28 cellular contexts compared by ENCODE assay signal in genomic region chr2:169761970-169762292, GRCh38. TPM values are rescaled to one million over a fixed set of nuclear protein-coding genes. Genes with fewer than 3 reads are reported as not detected.
A peak's percentile ranks its signal among the peaks of the same experiment; 100 is the strongest.
DNase-seq lines count a peak whose midpoint lies in the region; ATAC-seq, FAIRE-seq and TF ChIP-seq lines count a peak whose summit lies in the region.
"Had no signal": no experiment of that assay in that cellular context is flagged by ENCODE, and none has a peak within 500 bp of the region (broad histone marks: within the 10 kb centered on the region; RNA-seq: fewer than 3 reads in every experiment).

No MANE protein-coding gene starts in this region.

- H3K36me3 ChIP-seq in Caco-2 (ENCODE audit: control insufficient read depth, insufficient read depth, low read length), result no peaks in the 10 kb centered on the region
- H3K36me3 ChIP-seq in liver (ENCODE audit: control insufficient read depth in 4 of 4, insufficient read depth in 3 of 4, low read depth in 1 of 4, low read length in 3 of 4), result no peaks in the 10 kb centered on the region
- H3K36me3 ChIP-seq: MG63, sigmoid colon had no signal

- H3K36me3 Mint-ChIP-seq in Caco-2 (ENCODE audit: insufficient read depth, unreplicated experiment), result no peaks in the 10 kb centered on the region
- peaks cover 10% of the 10 kb centered on the region for H3K36me3 Mint-ChIP-seq in activated CD8-positive, alpha-beta T cell treated with anti-CD3 and anti-CD28 coated beads, Interleukin-2, amount 10 ng/mL, durations not matched to agents 7 days and 5 days (ENCODE audit: low read depth)
- H3K36me3 Mint-ChIP-seq: memory B cell, T-cell had no signal

- peak overlapping the region in 1 of 2 donors; percentile 34 for H3K9ac ChIP-seq in liver (ENCODE audit: low read depth in 1 of 2, low read length in 2 of 2)
- H3K9ac ChIP-seq: KMS-11 had no signal

- FAIRE-seq in A549 (lab: Jason Lieb, UNC), result no peak

- TF ChIP-seq CTCF in A549 (IDR thresholded peaks at IDR 0.05), result no peak
- no peak for TF ChIP-seq CTCF in Caco-2 (IDR thresholded peaks at IDR 0.05; ENCODE audit: insufficient read depth in 1 of 2, low read depth in 1 of 2, low read length in 1 of 2, severe bottlenecking in 1 of 2, unreplicated experiment in 1 of 2)
- no peak for TF ChIP-seq CTCF in liver (IDR thresholded peaks at IDR 0.05; ENCODE audit: low read depth, low read length, missing input control)

- intact Hi-C loops in Caco-2 (cut with micrococcal nuclease; ENCODE audit: unreplicated experiment), result loop anchor here (2.0 kb wide), 1 partner anchor 15 kb away; no protein-coding TSS in a partner anchor

- H3K27ac ChIP-seq in A549 (no peak overlapping the region), liver (ENCODE audit: low read depth in 1 of 2, low read length in 2 of 2) (peak overlapping the region; percentile 25 to 81)
- H3K27ac ChIP-seq: HL-60, KMS-11, sigmoid colon, tibial nerve had no signal

- no peaks in the 10 kb centered on the region for H3K27me3 Mint-ChIP-seq in Caco-2 (ENCODE audit: insufficient read depth, unreplicated experiment)
- no peaks in the 10 kb centered on the region for H3K27me3 Mint-ChIP-seq in activated CD8-positive, alpha-beta T cell treated with anti-CD3 and anti-CD28 coated beads, Interleukin-2, amount 10 ng/mL, durations not matched to agents 7 days and 5 days (ENCODE audit: low read depth)
- H3K27me3 Mint-ChIP-seq: activated B cell treated with CpG ODN at 0.5 μM for 24 hours; activated CD4-positive, alpha-beta T cell treated with anti-CD3 and anti-CD28 coated beads, Interleukin-2, amount 10 ng/mL, durations not matched to agents 7 days and 5 days; T-cell had no signal

- no TSS peak for BruUV-seq in Caco-2 (replicated peaks; lab: Mats Ljungman, UMichigan)

- no peaks in the 10 kb centered on the region for H3K27me3 ChIP-seq in Caco-2 (replicated peaks; ENCODE audit: control insufficient read depth, insufficient read depth, low read length)
- no peaks in the 10 kb centered on the region for H3K27me3 ChIP-seq in liver (ENCODE audit: control insufficient read depth in 4 of 4, insufficient read depth in 4 of 4, low read length in 3 of 4)
- H3K27me3 ChIP-seq: MG63, sigmoid colon, tibial nerve had no signal

- H3K4me3 ChIP-seq in A549 (no peak overlapping the region), Caco-2 (ENCODE audit: low read depth, low read length) (no peak overlapping the region), liver (ENCODE audit: low read depth in 1 of 3, low read length in 3 of 3) (no peak overlapping the region)
- H3K4me3 ChIP-seq: MG63, sigmoid colon, tibial nerve had no signal

- H3K4me1 ChIP-seq in A549 (peaks cover 11% of the 10 kb centered on the region; the same call in 2 of the 3 replicates), Caco-2 (peaks cover 35% of the 10 kb centered on the region), liver (ENCODE audit: control insufficient read depth in 4 of 4, insufficient read depth in 4 of 4, low read length in 3 of 4) (peaks cover 1 to 14% (median 10%) of the 10 kb centered on the region in 4 donors)
- H3K4me1 ChIP-seq: tibial nerve had no signal

- H3K9me3 Mint-ChIP-seq in Caco-2 (ENCODE audit: unreplicated experiment), result no peaks in the 10 kb centered on the region
- H3K9me3 Mint-ChIP-seq in activated CD8-positive, alpha-beta T cell treated with anti-CD3 and anti-CD28 coated beads, Interleukin-2, amount 10 ng/mL, durations not matched to agents 7 days and 5 days (ENCODE audit: insufficient read depth), result no peaks in the 10 kb centered on the region
- H3K9me3 Mint-ChIP-seq: activated B cell treated with CpG ODN at 0.5 μM for 24 hours; activated CD4-positive, alpha-beta T cell treated with anti-CD3 and anti-CD28 coated beads, Interleukin-2, amount 10 ng/mL, durations not matched to agents 7 days and 5 days; activated naive CD4-positive, alpha-beta T cell treated with anti-CD3 and anti-CD28 coated beads for 36 hours; HFFc6; T-cell had no signal

- TF ChIP-seq EP300 in A549 (IDR thresholded peaks at IDR 0.05), result no peak

- ATAC-seq in A549, result no peak; a peak in 2 of 6 replicates
- peak; percentile 30 for ATAC-seq in activated CD8-positive, alpha-beta T cell treated with anti-CD3 and anti-CD28 coated beads, Interleukin-2, amount 10 ng/mL, durations not matched to agents 7 days and 5 days
- ATAC-seq in HG03045 (IDR thresholded peaks at IDR 0.05; ENCODE audit: unreplicated experiment), result no peak
- no peak for ATAC-seq in HG03025 (IDR thresholded peaks at IDR 0.05; ENCODE audit: low FRiP score, unreplicated experiment)
- ATAC-seq: left cardiac atrium, T-cell had no signal

- DNase-seq in A549 (ENCODE audit: low read depth in 1 of 2, low spot score in 1 of 2), result no peak
- no peak for DNase-seq in Caco-2
- no peak for DNase-seq in activated CD8-positive, alpha-beta T cell treated with anti-CD3 and anti-CD28 coated beads, Interleukin-2, amount 10 ng/mL, durations not matched to agents 7 days and 5 days
- no peak for DNase-seq in NCI-H2227 treated with DMSO at 0.1 percent for 48 hours (lab: John Stamatoyannopoulos, UW)
- DNase-seq: activated B cell treated with CpG ODN at 0.5 μM for 24 hours; activated CD4-positive, alpha-beta T cell treated with anti-CD3 and anti-CD28 coated beads, Interleukin-2, amount 10 ng/mL, durations not matched to agents 7 days and 5 days; activated naive CD4-positive, alpha-beta T cell treated with anti-CD3 and anti-CD28 coated beads for 36 hours; DMS79 treated with DMSO at 0.1 percent for 48 hours; GDM1; HFFc6; hypothalamus; left cardiac atrium; MG63; NCI-H1105; NCI-H187; NCI-H510A; OCI-M1; sigmoid colon; stimulated activated CD4-positive, alpha-beta T cell treated with anti-CD3 and anti-CD28 coated beads, Interleukin-12 subunit alpha, Interleukin-12 subunit beta, amount 100 ng/mL, for 4 hours; stimulated activated CD4-positive, alpha-beta T cell treated with anti-CD3 and anti-CD28 coated beads, Interleukin-2, amount 100 ng/mL, for 48 hours; T-cell had no signal

- no peak for TF ChIP-seq RAD21 in A549 (conservative IDR thresholded peaks at IDR 0.05 in 1 of 2, IDR thresholded peaks at IDR 0.05 in 1 of 2)
- no peak for TF ChIP-seq RAD21 in liver (IDR thresholded peaks at IDR 0.05)

- peak overlapping the region; percentile 37 for H3K4me2 ChIP-seq in A549
- H3K4me2 ChIP-seq: KMS-11 had no signal

- peak overlapping the region; percentile 58 for H3K4me3 Mint-ChIP-seq in Caco-2 (ENCODE audit: unreplicated experiment)
- H3K4me3 Mint-ChIP-seq in activated CD8-positive, alpha-beta T cell treated with anti-CD3 and anti-CD28 coated beads, Interleukin-2, amount 10 ng/mL, durations not matched to agents 7 days and 5 days, result no peak overlapping the region
- H3K4me3 Mint-ChIP-seq: activated B cell treated with CpG ODN at 0.5 μM for 24 hours; activated CD4-positive, alpha-beta T cell treated with anti-CD3 and anti-CD28 coated beads, Interleukin-2, amount 10 ng/mL, durations not matched to agents 7 days and 5 days; activated naive CD4-positive, alpha-beta T cell treated with anti-CD3 and anti-CD28 coated beads for 36 hours; HFFc6; memory B cell; T-cell had no signal

- CTCF ChIA-PET in A549 (lab: Yijun Ruan, JAX), result no interaction called here
- CTCF ChIA-PET in Caco-2 (lab: Charles Lee), result interaction anchor here (0.7 kb wide), 1 partner anchor 28 kb away, joined by 3 read pairs; the partner anchor contains the start of gene KLHL23
- CTCF ChIA-PET in activated CD8-positive, alpha-beta T cell treated with anti-CD3 and anti-CD28 coated beads, Interleukin-2, amount 10 ng/mL, durations not matched to agents 7 days and 5 days (lab: Charles Lee), result no interaction called here

- POLR2A ChIA-PET in A549 (lab: Yijun Ruan, JAX) (no interaction called here), Caco-2 (lab: Charles Lee) (no interaction called here)
- POLR2A ChIA-PET in activated CD8-positive, alpha-beta T cell treated with anti-CD3 and anti-CD28 coated beads, Interleukin-2, amount 10 ng/mL, durations not matched to agents 7 days and 5 days (lab: Charles Lee), result no interaction called here

- peaks cover 30% of the 10 kb centered on the region for H3K4me1 Mint-ChIP-seq in Caco-2 (ENCODE audit: low read depth, unreplicated experiment)
- peaks cover 40% of the 10 kb centered on the region for H3K4me1 Mint-ChIP-seq in activated CD8-positive, alpha-beta T cell treated with anti-CD3 and anti-CD28 coated beads, Interleukin-2, amount 10 ng/mL, durations not matched to agents 7 days and 5 days (ENCODE audit: low read depth)
- H3K4me1 Mint-ChIP-seq: activated B cell treated with CpG ODN at 0.5 μM for 24 hours, memory B cell had no signal

- H3K9me3 ChIP-seq in A549 (no peaks in the 10 kb centered on the region), Caco-2 (no peaks in the 10 kb centered on the region), liver (ENCODE audit: control insufficient read depth in 4 of 4, low read length in 3 of 4) (no peaks in the 10 kb centered on the region)
- H3K9me3 ChIP-seq: MG63, sigmoid colon had no signal

- H3K27ac Mint-ChIP-seq in Caco-2 (ENCODE audit: unreplicated experiment), result peak overlapping the region; percentile 34
- peak overlapping the region; percentile 31 for H3K27ac Mint-ChIP-seq in activated CD8-positive, alpha-beta T cell treated with anti-CD3 and anti-CD28 coated beads, Interleukin-2, amount 10 ng/mL, durations not matched to agents 7 days and 5 days
- H3K27ac Mint-ChIP-seq: activated B cell treated with CpG ODN at 0.5 μM for 24 hours; activated CD4-positive, alpha-beta T cell treated with anti-CD3 and anti-CD28 coated beads, Interleukin-2, amount 10 ng/mL, durations not matched to agents 7 days and 5 days; activated naive CD4-positive, alpha-beta T cell treated with anti-CD3 and anti-CD28 coated beads for 36 hours; HFFc6; memory B cell; T-cell had no signal

- no peak for TF ChIP-seq POLR2A in A549 (IDR thresholded peaks at IDR 0.05; ENCODE audit: low read length)

- WGBS in A549 (ENCODE audit: missing lambda C conversion rate), result 72% methylated on average over 6 of the region's 6 CpGs
- WGBS in liver, result 50% methylated on average over 6 of the region's 6 CpGs

RNA-seq across cellular contexts. Expression of gene KLHL23, which starts 28.3 kb away (rescaled TPM):
- polyA plus RNA-seq in A549 (2011; rRNA removed) (19.6 and 22.9 TPM in 2 replicates), A549 (2017; fragmentation: RNase III; extraction: RNeasy Plus Mini Kit Qiagen cat#74134 plus additional on column Dnase treatment) (10.1 to 11.0 TPM (median 10.8 TPM) in 3 replicates), liver (1 to 10 TPM; 2.6 to 5.3 TPM)
- polyA plus RNA-seq in A549 (2012; cell fraction: cytosol; rRNA removed), result 5.0 and 7.0 TPM in 2 replicates
- 2.3 and 2.9 TPM in 2 replicates for polyA plus RNA-seq in A549 (2012; cell fraction: nucleus; rRNA removed)
- 8.4 and 10.5 TPM in 2 replicates for polyA minus RNA-seq in A549 (2011; rRNA and poly(A)+ RNA removed)
- total RNA-seq in Caco-2 (2022) (19.1 and 20.6 TPM in 2 replicates), liver (10 to 100 TPM; 10.2 to 11.9 TPM)
- 1 to 10 TPM; 6.7 to 7.4 TPM for total RNA-seq in activated CD8-positive, alpha-beta T cell treated with anti-CD3 and anti-CD28 coated beads, Interleukin-2, amount 10 ng/mL, durations not matched to agents 7 days and 5 days

RNA-seq across cellular contexts. Expression of gene SSB, which starts 36.7 kb away (rescaled TPM):
- polyA plus RNA-seq in A549 (2011; rRNA removed) (129 and 253 TPM in 2 replicates), A549 (2017; fragmentation: RNase III; extraction: RNeasy Plus Mini Kit Qiagen cat#74134 plus additional on column Dnase treatment) (246 to 255 TPM (median 253 TPM) in 3 replicates), liver (10 to 100 TPM; 29.9 to 61.4 TPM)
- polyA plus RNA-seq in A549 (2012; cell fraction: cytosol; rRNA removed), result 56.1 and 78.0 TPM in 2 replicates
- polyA plus RNA-seq in A549 (2012; cell fraction: nucleus; rRNA removed), result 29.5 and 55.5 TPM in 2 replicates
- polyA minus RNA-seq in A549 (2011; rRNA and poly(A)+ RNA removed), result 17.1 and 28.3 TPM in 2 replicates
- total RNA-seq in Caco-2 (2022) (209 and 215 TPM in 2 replicates), liver (10 to 100 TPM; 35.1 to 49.2 TPM)
- 10 to 100 TPM; 86.0 to 86.9 TPM for total RNA-seq in activated CD8-positive, alpha-beta T cell treated with anti-CD3 and anti-CD28 coated beads, Interleukin-2, amount 10 ng/mL, durations not matched to agents 7 days and 5 days

Comparison
In these comparisons a context has a peak if more than half of its experiments do, and no peak if none do; other contexts are left out.
1. H3K27ac ChIP-seq: peak in liver (2 of 2); none in A549 (0 of 2).